Comparison of ENCODE assay signal across 8 cellular contexts in the genomic region with DNA sequence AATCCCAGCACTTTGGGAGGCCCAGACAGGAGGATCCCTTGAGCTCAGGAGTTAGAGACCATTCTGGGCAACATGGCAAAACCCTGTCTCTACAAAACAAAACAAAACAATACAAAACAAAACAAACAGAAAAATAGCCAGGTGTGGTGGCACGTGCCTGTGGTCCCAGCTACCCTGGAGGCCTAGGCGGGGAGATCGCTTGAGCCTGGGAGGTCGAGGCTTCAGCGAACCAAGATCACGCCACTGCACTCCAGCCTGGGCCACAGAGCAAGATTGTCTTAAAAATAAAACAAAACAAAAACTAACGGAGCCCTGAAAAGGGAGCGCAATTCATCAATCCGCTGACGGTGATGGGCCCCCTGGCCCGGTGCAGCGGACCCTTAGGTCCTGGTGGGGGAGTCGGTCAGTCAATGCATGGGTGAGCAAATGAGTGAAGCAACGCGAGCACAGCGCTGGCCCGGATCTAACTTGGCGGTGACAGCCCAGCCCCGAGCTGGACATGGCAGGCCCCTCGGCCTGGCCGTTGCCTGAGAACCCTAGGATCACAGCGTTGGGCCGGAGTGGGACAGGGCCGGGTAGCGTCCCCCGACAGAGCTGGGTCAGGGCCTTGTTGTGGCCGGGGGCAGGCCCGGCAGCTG. TPM values are rescaled to one million over a fixed set of nuclear protein-coding genes. Genes with fewer than 3 reads are reported as not detected.
DNase-seq lines count a peak whose midpoint lies in the region; ATAC-seq, FAIRE-seq and TF ChIP-seq lines count a peak whose summit lies in the region.

No MANE protein-coding gene starts in this region.

- H3K4me1 ChIP-seq in ACC112 (ENCODE audit: control insufficient read depth, insufficient read depth, low read length, unreplicated experiment) (peaks cover 35% of the 10 kb centered on the region), transverse colon (peaks cover 2 to 20% (median 13%) of the 10 kb centered on the region in 4 donors)

- DNase-seq in bronchial epithelial cell (ENCODE audit: low read depth) (no peak), left lobe of liver (ENCODE audit: low spot score) (no peak), transverse colon (peak; percentile 31), DMS79 (lab: John Stamatoyannopoulos, UW) (no peak), NCI-H446 treated with DMSO at 0.1 percent for 48 hours (lab: John Stamatoyannopoulos, UW) (no peak)

- WGBS in transverse colon (ENCODE audit: low coverage in 1 of 2), 2 donors = 40 to 70% methylated on average over 2 to 22 of the region's 28 CpGs

- peak; percentile 8 for ATAC-seq in GM18867 (IDR thresholded peaks at IDR 0.05; ENCODE audit: unreplicated experiment)
- peak; percentile 71 for ATAC-seq in left lobe of liver

- no peak for TF ChIP-seq EP300 in transverse colon (IDR thresholded peaks at IDR 0.05; ENCODE audit: low read depth)

- H3K9me3 ChIP-seq in transverse colon = no peaks in the 10 kb centered on the region

- intact Hi-C loops in transverse colon (cut with DNase I; ENCODE audit: low total_unique reads) = no loop called here

- in situ Hi-C loops in transverse colon (cut with MboI; ENCODE audit: low pct_ligation_motif_present in 1 of 4, low pct_unique_long_range_greater_than_20kb in 1 of 4, low sequenced_read_pairs in 3 of 4) = loop anchor here in 1 of 4 donors (25.0 kb wide), 1 partner anchor 223 kb away; a partner anchor contains a TSS

- H3K9me3 Mint-ChIP-seq in IgD-negative memory B cell = peaks cover 0 to 1% (median 0%) of the 10 kb centered on the region in 3 donors

- H3K4me3 Mint-ChIP-seq in IgD-negative memory B cell = peak overlapping the region; percentile 73 to 94 (median 82)

- H2AFZ ChIP-seq in ACC112 (ENCODE audit: low read length, unreplicated experiment) = peak overlapping the region; percentile 68

- H3K4me1 Mint-ChIP-seq in IgD-negative memory B cell = peaks cover 29 to 50% (median 48%) of the 10 kb centered on the region in 3 donors

- no peak for TF ChIP-seq POLR2A in transverse colon (IDR thresholded peaks at IDR 0.05)

- H3K27me3 ChIP-seq in ACC112 (ENCODE audit: insufficient read depth, low read length) (no peaks in the 10 kb centered on the region), bronchial epithelial cell (ENCODE audit: control insufficient read depth, insufficient read depth, low read length) (no peaks in the 10 kb centered on the region), transverse colon (no peaks in the 10 kb centered on the region)

- H3K36me3 ChIP-seq in ACC112 (ENCODE audit: insufficient read depth, low read length) (no peaks in the 10 kb centered on the region), bronchial epithelial cell (ENCODE audit: control insufficient read depth, insufficient read depth, low read length) (no peaks in the 10 kb centered on the region), transverse colon (no peaks in the 10 kb centered on the region)

- FAIRE-seq in bronchial epithelial cell (lab: Jason Lieb, UNC) = no peak

- peak overlapping the region; percentile 84 for H3K4me3 ChIP-seq in ACC112 (ENCODE audit: low read depth, low read length)
- H3K4me3 ChIP-seq in bronchial epithelial cell (ENCODE audit: low read depth, low read length) = peak overlapping the region; percentile 69
- peak overlapping the region; percentile 72 to 91 (median 74) for H3K4me3 ChIP-seq in transverse colon

- H3K79me2 ChIP-seq in ACC112 (ENCODE audit: control insufficient read depth, insufficient read depth, low read length, unreplicated experiment) = peaks cover 9% of the 10 kb centered on the region

- H3K36me3 Mint-ChIP-seq in IgD-negative memory B cell = peaks cover 1% of the 10 kb centered on the region

- H3K27ac Mint-ChIP-seq in IgD-negative memory B cell = peak overlapping the region in 1 of 3 donors; percentile 82

- TF ChIP-seq CTCF in bronchial epithelial cell (IDR thresholded peaks at IDR 0.05; ENCODE audit: insufficient read depth, low read length, severe bottlenecking) (no peak), transverse colon (IDR thresholded peaks at IDR 0.05) (no peak)

- peak overlapping the region; percentile 41 for H3K27ac ChIP-seq in ACC112 (ENCODE audit: low read depth, low read length)
- H3K27ac ChIP-seq in transverse colon = peak overlapping the region; percentile 78 to 95 (median 86)

- peaks cover 35% of the 10 kb centered on the region for H3K27me3 Mint-ChIP-seq in IgD-negative memory B cell

RNA-seq across cellular contexts. Expression of a gene that starts 52.4 kb away (rescaled TPM):
- 14.4 TPM for polyA plus RNA-seq in IgD-negative memory B cell
- 0.26 TPM in 2 replicates for total RNA-seq in bronchial epithelial cell
- 0.68 TPM for total RNA-seq in left lobe of liver
- 1 to 10 TPM; 1.5 to 6.4 (median 2.0) TPM for total RNA-seq in transverse colon
